8 cellular contexts compared by ENCODE assay signal in the genomic region with DNA sequence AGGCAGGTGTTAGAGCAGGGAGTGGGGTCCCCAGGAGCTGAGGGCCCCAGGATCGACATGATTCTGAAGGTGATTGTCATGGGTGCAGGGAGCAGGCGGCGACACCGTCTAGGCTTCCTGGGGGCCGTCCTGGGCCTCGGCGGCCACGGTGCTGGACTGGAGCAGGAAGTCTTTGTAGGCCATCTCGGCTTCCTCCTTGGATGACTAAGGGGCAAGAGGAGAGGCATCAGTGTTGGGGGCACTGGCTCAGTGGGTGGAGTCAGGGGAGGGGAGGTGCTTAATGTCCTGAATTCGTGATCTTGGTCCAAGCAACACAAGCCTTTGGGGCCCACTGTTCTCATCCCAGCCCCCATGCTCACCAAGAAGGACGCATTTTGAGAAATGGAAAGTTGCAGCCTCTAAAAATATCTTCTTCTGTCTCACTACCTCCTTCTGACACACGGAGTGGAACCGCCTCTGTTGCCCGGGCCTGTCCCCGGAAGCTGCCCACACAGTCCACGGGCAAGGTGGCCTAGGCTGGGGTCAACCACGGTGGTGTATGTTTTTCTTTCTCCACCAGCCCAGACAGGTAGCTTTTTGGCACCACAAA. TPM values are rescaled to one million over a fixed set of nuclear protein-coding genes. Genes with fewer than 3 reads are reported as not detected.
DNase-seq lines count a peak whose midpoint lies in the region; ATAC-seq and TF ChIP-seq lines count a peak whose summit lies in the region.

No MANE protein-coding gene starts in this region.

- H3K9me3 Mint-ChIP-seq in activated naive CD4-positive, alpha-beta T cell treated with anti-CD3 and anti-CD28 coated beads, Interleukin-2, amount 50 U/mL, for 24 hours = no peaks in the 10 kb centered on the region
- H3K9me3 Mint-ChIP-seq in activated naive CD4-positive, alpha-beta T cell treated with anti-CD3 and anti-CD28 coated beads, Interleukin-2, amount 10 ng/mL, durations not matched to agents 7 days and 5 days = no peaks in the 10 kb centered on the region
- no peaks in the 10 kb centered on the region for H3K9me3 Mint-ChIP-seq in WTC11

- TF ChIP-seq CTCF in WTC11 (IDR thresholded peaks at IDR 0.05) = no peak
- TF ChIP-seq CTCF in coronary artery (IDR thresholded peaks at IDR 0.05) = no peak

- H3K4me3 ChIP-seq in coronary artery = no peak overlapping the region

- no peak overlapping the region for H3K27ac ChIP-seq in coronary artery

- H3K4me1 Mint-ChIP-seq in activated naive CD4-positive, alpha-beta T cell treated with anti-CD3 and anti-CD28 coated beads, Interleukin-2, amount 50 U/mL, for 24 hours = peaks cover 59% of the 10 kb centered on the region
- peaks cover 38% of the 10 kb centered on the region for H3K4me1 Mint-ChIP-seq in activated naive CD4-positive, alpha-beta T cell treated with anti-CD3 and anti-CD28 coated beads, Interleukin-2, amount 10 ng/mL, durations not matched to agents 7 days and 5 days
- H3K4me1 Mint-ChIP-seq in WTC11 = no peaks in the 10 kb centered on the region

- peak overlapping the region; percentile 81 for H3K27ac Mint-ChIP-seq in activated naive CD4-positive, alpha-beta T cell treated with anti-CD3 and anti-CD28 coated beads, Interleukin-2, amount 50 U/mL, for 24 hours
- no peak overlapping the region for H3K27ac Mint-ChIP-seq in activated naive CD4-positive, alpha-beta T cell treated with anti-CD3 and anti-CD28 coated beads, Interleukin-2, amount 10 ng/mL, durations not matched to agents 7 days and 5 days
- peak overlapping the region; percentile 8; the same call in 1 of the 2 replicates for H3K27ac Mint-ChIP-seq in WTC11

- H3K4me3 Mint-ChIP-seq in activated naive CD4-positive, alpha-beta T cell treated with anti-CD3 and anti-CD28 coated beads, Interleukin-2, amount 50 U/mL, for 24 hours = peak overlapping the region; percentile 43
- H3K4me3 Mint-ChIP-seq in activated naive CD4-positive, alpha-beta T cell treated with anti-CD3 and anti-CD28 coated beads, Interleukin-2, amount 10 ng/mL, durations not matched to agents 7 days and 5 days = no peak overlapping the region
- no peak overlapping the region for H3K4me3 Mint-ChIP-seq in WTC11

- DNase-seq in activated naive CD4-positive, alpha-beta T cell treated with anti-CD3 and anti-CD28 coated beads, Interleukin-2, amount 10 ng/mL, durations not matched to agents 7 days and 5 days = no peak
- DNase-seq in WTC11 (ENCODE audit: low spot score) (no peak), NCI-H146 (lab: John Stamatoyannopoulos, UW) (no peak), NCI-H82 (lab: John Stamatoyannopoulos, UW) (no peak), coronary artery (ENCODE audit: low spot score) (no peak)
- peak; percentile 49 to 63 for DNase-seq in stimulated activated CD8-positive, alpha-beta memory T cell treated with anti-CD3 and anti-CD28 coated beads, Interleukin-7, amount 100 ng/mL, for 48 hours (ENCODE audit: extremely low read depth in 1 of 2, low read depth in 1 of 2)

- CTCF ChIA-PET in activated naive CD4-positive, alpha-beta T cell treated with anti-CD3 and anti-CD28 coated beads, Interleukin-2, amount 10 ng/mL, durations not matched to agents 7 days and 5 days (lab: Charles Lee) = interaction anchor here (8.3 to 13.5 kb wide), 2 partner anchors 13 to 51 kb away, joined by 168 to 265 read pairs; partner anchors contain the start of gene FCMR
- CTCF ChIA-PET in WTC11 (lab: Charles Lee) = interaction anchor here (0.8 to 4.1 kb wide), 8 partner anchors 16 to 459 kb away, joined by 3 to 53 read pairs (median 4); partner anchors contain the start of gene PIGR

- no peaks in the 10 kb centered on the region for H3K36me3 Mint-ChIP-seq in activated naive CD4-positive, alpha-beta T cell treated with anti-CD3 and anti-CD28 coated beads, Interleukin-2, amount 50 U/mL, for 24 hours
- no peaks in the 10 kb centered on the region for H3K36me3 Mint-ChIP-seq in activated naive CD4-positive, alpha-beta T cell treated with anti-CD3 and anti-CD28 coated beads, Interleukin-2, amount 10 ng/mL, durations not matched to agents 7 days and 5 days
- no peaks in the 10 kb centered on the region for H3K36me3 Mint-ChIP-seq in WTC11

- ATAC-seq in HG02884 (IDR thresholded peaks at IDR 0.05; ENCODE audit: unreplicated experiment) (peak; percentile 68), WTC11 (no peak)

- H3K27me3 Mint-ChIP-seq in activated naive CD4-positive, alpha-beta T cell treated with anti-CD3 and anti-CD28 coated beads, Interleukin-2, amount 50 U/mL, for 24 hours = no peaks in the 10 kb centered on the region
- peaks cover 8% of the 10 kb centered on the region for H3K27me3 Mint-ChIP-seq in activated naive CD4-positive, alpha-beta T cell treated with anti-CD3 and anti-CD28 coated beads, Interleukin-2, amount 10 ng/mL, durations not matched to agents 7 days and 5 days
- no peaks in the 10 kb centered on the region; the same call in 1 of the 2 replicates for H3K27me3 Mint-ChIP-seq in WTC11 (ENCODE audit: low read depth)

- POLR2A ChIA-PET in WTC11 (lab: Charles Lee) = no interaction called here

TF ChIP-seq in WTC11, 78 proteins besides CTCF, POLR2A, EP300 and RAD21 (continues in another document):
- no peak for TF ChIP-seq CREB1 (CRISPR knock-in tag; IDR thresholded peaks at IDR 0.05)
- no peak for TF ChIP-seq NFYB (CRISPR knock-in tag; conservative IDR thresholded peaks at IDR 0.05; ENCODE audit: low read depth)
- TF ChIP-seq JAZF1 (CRISPR knock-in tag; IDR thresholded peaks at IDR 0.05) = no peak
- TF ChIP-seq, protein P1, sequence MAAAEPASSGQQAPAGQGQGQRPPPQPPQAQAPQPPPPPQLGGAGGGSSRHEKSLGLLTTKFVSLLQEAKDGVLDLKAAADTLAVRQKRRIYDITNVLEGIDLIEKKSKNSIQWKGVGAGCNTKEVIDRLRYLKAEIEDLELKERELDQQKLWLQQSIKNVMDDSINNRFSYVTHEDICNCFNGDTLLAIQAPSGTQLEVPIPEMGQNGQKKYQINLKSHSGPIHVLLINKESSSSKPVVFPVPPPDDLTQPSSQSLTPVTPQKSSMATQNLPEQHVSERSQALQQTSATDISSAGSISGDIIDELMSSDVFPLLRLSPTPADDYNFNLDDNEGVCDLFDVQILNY (CRISPR knock-in tag; IDR thresholded peaks at IDR 0.05) = no peak
- no peak for TF ChIP-seq SP1 (CRISPR knock-in tag; conservative IDR thresholded peaks at IDR 0.05)
- TF ChIP-seq ZNF396 (CRISPR knock-in tag; IDR thresholded peaks at IDR 0.05; ENCODE audit: borderline replicate concordance) = no peak
- no peak for TF ChIP-seq ZNF317 (CRISPR knock-in tag; IDR thresholded peaks at IDR 0.05; ENCODE audit: borderline replicate concordance, low read depth)
- TF ChIP-seq ZNF232 (CRISPR knock-in tag; IDR thresholded peaks at IDR 0.05) = no peak
- TF ChIP-seq FOXJ3 (CRISPR knock-in tag; IDR thresholded peaks at IDR 0.05; ENCODE audit: borderline replicate concordance) = no peak
- TF ChIP-seq ZSCAN18 (CRISPR knock-in tag; IDR thresholded peaks at IDR 0.05) = no peak
- TF ChIP-seq, protein P2, sequence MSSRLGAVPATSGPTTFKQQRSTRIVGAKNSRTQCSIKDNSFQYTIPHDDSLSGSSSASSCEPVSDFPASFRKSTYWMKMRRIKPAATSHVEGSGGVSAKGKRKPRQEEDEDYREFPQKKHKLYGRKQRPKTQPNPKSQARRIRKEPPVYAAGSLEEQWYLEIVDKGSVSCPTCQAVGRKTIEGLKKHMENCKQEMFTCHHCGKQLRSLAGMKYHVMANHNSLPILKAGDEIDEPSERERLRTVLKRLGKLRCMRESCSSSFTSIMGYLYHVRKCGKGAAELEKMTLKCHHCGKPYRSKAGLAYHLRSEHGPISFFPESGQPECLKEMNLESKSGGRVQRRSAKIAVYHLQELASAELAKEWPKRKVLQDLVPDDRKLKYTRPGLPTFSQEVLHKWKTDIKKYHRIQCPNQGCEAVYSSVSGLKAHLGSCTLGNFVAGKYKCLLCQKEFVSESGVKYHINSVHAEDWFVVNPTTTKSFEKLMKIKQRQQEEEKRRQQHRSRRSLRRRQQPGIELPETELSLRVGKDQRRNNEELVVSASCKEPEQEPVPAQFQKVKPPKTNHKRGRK (CRISPR knock-in tag; IDR thresholded peaks at IDR 0.05; ENCODE audit: borderline replicate concordance) = no peak
- TF ChIP-seq ATF2 (CRISPR knock-in tag; IDR thresholded peaks at IDR 0.05; ENCODE audit: borderline replicate concordance, low read depth) = no peak
- no peak for TF ChIP-seq ZBTB43 (CRISPR knock-in tag; IDR thresholded peaks at IDR 0.05)

RNA-seq across cellular contexts. Expression of gene FCMR, which starts 8.6 kb away (rescaled TPM):
- total RNA-seq in WTC11 (2021) = 0.37 to 1.0 TPM (median 0.71 TPM) in 3 replicates

RNA-seq across cellular contexts. Expression of gene PIGR, which starts 16.0 kb away (rescaled TPM):
- 1.8 to 2.2 TPM (median 1.9 TPM) in 3 replicates for total RNA-seq in WTC11 (2021)

RNA-seq across cellular contexts. Expression of gene IL24, which starts 33.1 kb away (rescaled TPM):
- total RNA-seq in WTC11 (2021) = not detected in 3 replicates

RNA-seq across cellular contexts. Expression of gene FCAMR, which starts 40.0 kb away (rescaled TPM):
- total RNA-seq in WTC11 (2021) = not detected in 3 replicates

Comparison
In these comparisons a context has a peak if more than half of its experiments do, and no peak if none do; other contexts are left out.
1. DNase-seq: peak in stimulated activated CD8-positive, alpha-beta memory T cell treated with anti-CD3 and anti-CD28 coated beads, Interleukin-7, amount 100 ng/mL, for 48 hours (2 of 2); none in activated naive CD4-positive, alpha-beta T cell treated with anti-CD3 and anti-CD28 coated beads, Interleukin-2, amount 10 ng/mL, durations not matched to agents 7 days and 5 days (single experiment), WTC11 (single experiment), NCI-H146 (single experiment), NCI-H82 (single experiment) and coronary artery (single experiment).